In the genomic region with DNA sequence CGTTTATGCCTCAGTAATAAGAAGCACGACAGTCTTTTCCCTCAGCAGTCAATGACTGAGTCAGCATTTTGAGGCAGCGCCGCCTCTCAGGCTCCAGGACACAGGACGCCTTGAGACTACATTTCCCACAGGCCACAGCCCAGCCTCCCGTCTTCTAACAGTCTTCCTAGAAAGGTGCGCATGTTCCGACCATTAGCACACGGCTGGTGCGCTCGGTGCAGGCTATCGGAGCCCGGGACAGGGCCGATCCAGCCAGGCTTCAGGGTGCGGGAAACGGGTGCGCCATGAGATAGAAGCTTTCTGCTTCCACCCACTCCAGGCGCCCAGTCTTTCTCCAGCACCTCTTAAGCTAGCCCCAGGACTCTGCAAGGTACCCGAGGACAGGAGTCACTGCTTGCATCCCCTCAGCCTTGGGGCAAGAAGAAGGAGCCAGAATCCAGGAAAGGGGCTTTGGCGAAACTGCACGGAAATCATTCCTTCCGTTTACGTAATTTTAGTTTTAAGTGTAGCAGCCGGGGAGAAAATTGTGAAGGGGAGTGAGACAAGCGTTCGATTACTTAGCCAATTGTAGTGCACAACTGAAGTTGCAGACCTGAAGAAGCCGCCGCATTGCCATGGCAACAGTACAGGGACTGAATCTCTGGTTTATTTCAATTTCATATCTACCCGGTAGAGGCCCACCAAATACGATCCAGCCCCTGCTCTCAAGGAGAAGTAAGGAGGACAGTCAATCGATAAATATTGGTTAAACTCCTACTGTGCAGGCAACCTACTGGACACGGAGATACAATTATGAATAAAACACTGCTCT, we compare ENCODE assay signal across 1 cellular context.
TF ChIP-seq lines count a peak whose summit lies in the region.

No MANE protein-coding gene starts in this region.

TF ChIP-seq in endothelial cell of umbilical vein, 7 proteins besides CTCF, POLR2A, EP300 and RAD21 (continued from another document):
- no peak for TF ChIP-seq MYC (IDR thresholded peaks at IDR 0.05; ENCODE audit: low read depth, low read length)
